1 cellular context compared by ENCODE assay signal in the genomic region with DNA sequence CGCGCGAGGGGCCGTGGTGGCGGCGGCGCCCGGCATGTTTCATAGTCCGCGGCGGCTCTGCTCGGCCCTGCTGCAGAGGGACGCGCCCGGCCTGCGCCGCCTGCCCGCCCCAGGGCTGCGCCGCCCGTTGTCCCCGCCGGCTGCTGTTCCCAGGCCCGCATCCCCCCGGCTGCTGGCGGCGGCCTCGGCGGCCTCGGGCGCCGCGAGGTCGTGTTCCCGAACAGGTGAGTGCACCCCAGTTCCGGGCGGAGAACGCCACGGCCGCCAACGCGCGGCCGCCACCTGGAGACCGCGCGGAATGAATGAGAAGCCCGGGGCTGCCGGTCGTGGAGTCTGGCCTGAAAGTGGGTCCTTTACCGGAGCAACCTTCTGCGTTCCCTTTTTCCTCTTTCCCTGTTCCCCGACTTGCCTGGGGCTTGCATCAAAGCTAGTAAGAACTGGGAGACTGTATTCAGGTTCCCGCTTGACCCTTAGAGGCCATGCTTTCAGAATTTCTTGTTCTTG.
TF ChIP-seq lines count a peak whose summit lies in the region.

No MANE protein-coding gene starts in this region.

TF ChIP-seq in HepG2, 621 proteins besides CTCF, POLR2A, EP300 and RAD21 (continued from another document and continues in another):
- TF ChIP-seq, protein P1, sequence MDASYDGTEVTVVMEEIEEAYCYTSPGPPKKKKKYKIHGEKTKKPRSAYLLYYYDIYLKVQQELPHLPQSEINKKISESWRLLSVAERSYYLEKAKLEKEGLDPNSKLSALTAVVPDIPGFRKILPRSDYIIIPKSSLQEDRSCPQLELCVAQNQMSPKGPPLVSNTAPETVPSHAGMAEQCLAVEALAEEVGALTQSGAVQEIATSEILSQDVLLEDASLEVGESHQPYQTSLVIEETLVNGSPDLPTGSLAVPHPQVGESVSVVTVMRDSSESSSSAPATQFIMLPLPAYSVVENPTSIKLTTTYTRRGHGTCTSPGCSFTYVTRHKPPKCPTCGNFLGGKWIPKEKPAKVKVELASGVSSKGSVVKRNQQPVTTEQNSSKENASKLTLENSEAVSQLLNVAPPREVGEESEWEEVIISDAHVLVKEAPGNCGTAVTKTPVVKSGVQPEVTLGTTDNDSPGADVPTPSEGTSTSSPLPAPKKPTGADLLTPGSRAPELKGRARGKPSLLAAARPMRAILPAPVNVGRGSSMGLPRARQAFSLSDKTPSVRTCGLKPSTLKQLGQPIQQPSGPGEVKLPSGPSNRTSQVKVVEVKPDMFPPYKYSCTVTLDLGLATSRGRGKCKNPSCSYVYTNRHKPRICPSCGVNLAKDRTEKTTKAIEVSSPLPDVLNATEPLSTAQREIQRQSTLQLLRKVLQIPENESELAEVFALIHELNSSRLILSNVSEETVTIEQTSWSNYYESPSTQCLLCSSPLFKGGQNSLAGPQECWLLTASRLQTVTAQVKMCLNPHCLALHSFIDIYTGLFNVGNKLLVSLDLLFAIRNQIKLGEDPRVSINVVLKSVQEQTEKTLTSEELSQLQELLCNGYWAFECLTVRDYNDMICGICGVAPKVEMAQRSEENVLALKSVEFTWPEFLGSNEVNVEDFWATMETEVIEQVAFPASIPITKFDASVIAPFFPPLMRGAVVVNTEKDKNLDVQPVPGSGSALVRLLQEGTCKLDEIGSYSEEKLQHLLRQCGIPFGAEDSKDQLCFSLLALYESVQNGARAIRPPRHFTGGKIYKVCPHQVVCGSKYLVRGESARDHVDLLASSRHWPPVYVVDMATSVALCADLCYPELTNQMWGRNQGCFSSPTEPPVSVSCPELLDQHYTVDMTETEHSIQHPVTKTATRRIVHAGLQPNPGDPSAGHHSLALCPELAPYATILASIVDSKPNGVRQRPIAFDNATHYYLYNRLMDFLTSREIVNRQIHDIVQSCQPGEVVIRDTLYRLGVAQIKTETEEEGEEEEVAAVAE (CRISPR knock-in tag; IDR thresholded peaks at IDR 0.05; ENCODE audit: borderline replicate concordance), result no peak
- no peak for TF ChIP-seq CENPT (CRISPR knock-in tag; IDR thresholded peaks at IDR 0.05; ENCODE audit: low read depth)
- TF ChIP-seq FOSL2 (CRISPR knock-in tag; IDR thresholded peaks at IDR 0.05), result no peak
- TF ChIP-seq ARNT (IDR thresholded peaks at IDR 0.05), result no peak
- no peak for TF ChIP-seq ZNF143 (CRISPR knock-in tag; IDR thresholded peaks at IDR 0.05)
- TF ChIP-seq ASH2L (IDR thresholded peaks at IDR 0.05; ENCODE audit: insufficient read length, low read depth, low read length), result peak; percentile 82
- no peak for TF ChIP-seq CC2D1A (CRISPR knock-in tag; IDR thresholded peaks at IDR 0.05)
- no peak for TF ChIP-seq JUN (CRISPR knock-in tag; IDR thresholded peaks at IDR 0.05)
- no peak for TF ChIP-seq KAT8 (CRISPR knock-in tag; IDR thresholded peaks at IDR 0.05)
- TF ChIP-seq ZNF44 (CRISPR knock-in tag; IDR thresholded peaks at IDR 0.05), result no peak
- TF ChIP-seq CHCHD3 (CRISPR knock-in tag; IDR thresholded peaks at IDR 0.05), result 0 out of 2 replicates have a peak, but pooled peaks have one; percentile 2
- TF ChIP-seq, protein P2, sequence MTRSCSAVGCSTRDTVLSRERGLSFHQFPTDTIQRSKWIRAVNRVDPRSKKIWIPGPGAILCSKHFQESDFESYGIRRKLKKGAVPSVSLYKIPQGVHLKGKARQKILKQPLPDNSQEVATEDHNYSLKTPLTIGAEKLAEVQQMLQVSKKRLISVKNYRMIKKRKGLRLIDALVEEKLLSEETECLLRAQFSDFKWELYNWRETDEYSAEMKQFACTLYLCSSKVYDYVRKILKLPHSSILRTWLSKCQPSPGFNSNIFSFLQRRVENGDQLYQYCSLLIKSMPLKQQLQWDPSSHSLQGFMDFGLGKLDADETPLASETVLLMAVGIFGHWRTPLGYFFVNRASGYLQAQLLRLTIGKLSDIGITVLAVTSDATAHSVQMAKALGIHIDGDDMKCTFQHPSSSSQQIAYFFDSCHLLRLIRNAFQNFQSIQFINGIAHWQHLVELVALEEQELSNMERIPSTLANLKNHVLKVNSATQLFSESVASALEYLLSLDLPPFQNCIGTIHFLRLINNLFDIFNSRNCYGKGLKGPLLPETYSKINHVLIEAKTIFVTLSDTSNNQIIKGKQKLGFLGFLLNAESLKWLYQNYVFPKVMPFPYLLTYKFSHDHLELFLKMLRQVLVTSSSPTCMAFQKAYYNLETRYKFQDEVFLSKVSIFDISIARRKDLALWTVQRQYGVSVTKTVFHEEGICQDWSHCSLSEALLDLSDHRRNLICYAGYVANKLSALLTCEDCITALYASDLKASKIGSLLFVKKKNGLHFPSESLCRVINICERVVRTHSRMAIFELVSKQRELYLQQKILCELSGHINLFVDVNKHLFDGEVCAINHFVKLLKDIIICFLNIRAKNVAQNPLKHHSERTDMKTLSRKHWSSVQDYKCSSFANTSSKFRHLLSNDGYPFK (CRISPR knock-in tag; IDR thresholded peaks at IDR 0.05; ENCODE audit: borderline replicate concordance), result no peak
- TF ChIP-seq, protein P3, sequence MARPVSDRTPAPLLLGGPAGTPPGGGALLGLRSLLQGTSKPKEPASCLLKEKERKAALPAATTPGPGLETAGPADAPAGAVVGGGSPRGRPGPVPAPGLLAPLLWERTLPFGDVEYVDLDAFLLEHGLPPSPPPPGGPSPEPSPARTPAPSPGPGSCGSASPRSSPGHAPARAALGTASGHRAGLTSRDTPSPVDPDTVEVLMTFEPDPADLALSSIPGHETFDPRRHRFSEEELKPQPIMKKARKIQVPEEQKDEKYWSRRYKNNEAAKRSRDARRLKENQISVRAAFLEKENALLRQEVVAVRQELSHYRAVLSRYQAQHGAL (CRISPR knock-in tag; IDR thresholded peaks at IDR 0.05; ENCODE audit: not compliant biosample characterization), result no peak
- TF ChIP-seq, protein P4, sequence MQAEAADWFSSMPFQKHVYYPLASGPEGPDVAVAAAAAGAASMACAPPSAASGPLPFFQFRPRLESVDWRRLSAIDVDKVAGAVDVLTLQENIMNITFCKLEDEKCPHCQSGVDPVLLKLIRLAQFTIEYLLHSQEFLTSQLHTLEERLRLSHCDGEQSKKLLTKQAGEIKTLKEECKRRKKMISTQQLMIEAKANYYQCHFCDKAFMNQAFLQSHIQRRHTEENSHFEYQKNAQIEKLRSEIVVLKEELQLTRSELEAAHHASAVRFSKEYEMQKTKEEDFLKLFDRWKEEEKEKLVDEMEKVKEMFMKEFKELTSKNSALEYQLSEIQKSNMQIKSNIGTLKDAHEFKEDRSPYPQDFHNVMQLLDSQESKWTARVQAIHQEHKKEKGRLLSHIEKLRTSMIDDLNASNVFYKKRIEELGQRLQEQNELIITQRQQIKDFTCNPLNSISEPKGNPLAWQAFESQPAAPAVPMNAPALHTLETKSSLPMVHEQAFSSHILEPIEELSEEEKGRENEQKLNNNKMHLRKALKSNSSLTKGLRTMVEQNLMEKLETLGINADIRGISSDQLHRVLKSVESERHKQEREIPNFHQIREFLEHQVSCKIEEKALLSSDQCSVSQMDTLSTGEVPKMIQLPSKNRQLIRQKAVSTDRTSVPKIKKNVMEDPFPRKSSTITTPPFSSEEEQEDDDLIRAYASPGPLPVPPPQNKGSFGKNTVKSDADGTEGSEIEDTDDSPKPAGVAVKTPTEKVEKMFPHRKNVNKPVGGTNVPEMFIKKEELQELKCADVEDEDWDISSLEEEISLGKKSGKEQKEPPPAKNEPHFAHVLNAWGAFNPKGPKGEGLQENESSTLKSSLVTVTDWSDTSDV (CRISPR knock-in tag; IDR thresholded peaks at IDR 0.05), result no peak
- no peak for TF ChIP-seq SAFB2 (CRISPR knock-in tag; IDR thresholded peaks at IDR 0.05; ENCODE audit: borderline replicate concordance, low read depth)
- TF ChIP-seq HOXA9 (CRISPR knock-in tag; IDR thresholded peaks at IDR 0.05; ENCODE audit: borderline replicate concordance), result no peak
- peak; percentile 42; the same call in 1 of the 2 replicates for TF ChIP-seq PRMT3 (CRISPR knock-in tag; IDR thresholded peaks at IDR 0.05; ENCODE audit: borderline replicate concordance, low read depth)
- TF ChIP-seq, protein P5, sequence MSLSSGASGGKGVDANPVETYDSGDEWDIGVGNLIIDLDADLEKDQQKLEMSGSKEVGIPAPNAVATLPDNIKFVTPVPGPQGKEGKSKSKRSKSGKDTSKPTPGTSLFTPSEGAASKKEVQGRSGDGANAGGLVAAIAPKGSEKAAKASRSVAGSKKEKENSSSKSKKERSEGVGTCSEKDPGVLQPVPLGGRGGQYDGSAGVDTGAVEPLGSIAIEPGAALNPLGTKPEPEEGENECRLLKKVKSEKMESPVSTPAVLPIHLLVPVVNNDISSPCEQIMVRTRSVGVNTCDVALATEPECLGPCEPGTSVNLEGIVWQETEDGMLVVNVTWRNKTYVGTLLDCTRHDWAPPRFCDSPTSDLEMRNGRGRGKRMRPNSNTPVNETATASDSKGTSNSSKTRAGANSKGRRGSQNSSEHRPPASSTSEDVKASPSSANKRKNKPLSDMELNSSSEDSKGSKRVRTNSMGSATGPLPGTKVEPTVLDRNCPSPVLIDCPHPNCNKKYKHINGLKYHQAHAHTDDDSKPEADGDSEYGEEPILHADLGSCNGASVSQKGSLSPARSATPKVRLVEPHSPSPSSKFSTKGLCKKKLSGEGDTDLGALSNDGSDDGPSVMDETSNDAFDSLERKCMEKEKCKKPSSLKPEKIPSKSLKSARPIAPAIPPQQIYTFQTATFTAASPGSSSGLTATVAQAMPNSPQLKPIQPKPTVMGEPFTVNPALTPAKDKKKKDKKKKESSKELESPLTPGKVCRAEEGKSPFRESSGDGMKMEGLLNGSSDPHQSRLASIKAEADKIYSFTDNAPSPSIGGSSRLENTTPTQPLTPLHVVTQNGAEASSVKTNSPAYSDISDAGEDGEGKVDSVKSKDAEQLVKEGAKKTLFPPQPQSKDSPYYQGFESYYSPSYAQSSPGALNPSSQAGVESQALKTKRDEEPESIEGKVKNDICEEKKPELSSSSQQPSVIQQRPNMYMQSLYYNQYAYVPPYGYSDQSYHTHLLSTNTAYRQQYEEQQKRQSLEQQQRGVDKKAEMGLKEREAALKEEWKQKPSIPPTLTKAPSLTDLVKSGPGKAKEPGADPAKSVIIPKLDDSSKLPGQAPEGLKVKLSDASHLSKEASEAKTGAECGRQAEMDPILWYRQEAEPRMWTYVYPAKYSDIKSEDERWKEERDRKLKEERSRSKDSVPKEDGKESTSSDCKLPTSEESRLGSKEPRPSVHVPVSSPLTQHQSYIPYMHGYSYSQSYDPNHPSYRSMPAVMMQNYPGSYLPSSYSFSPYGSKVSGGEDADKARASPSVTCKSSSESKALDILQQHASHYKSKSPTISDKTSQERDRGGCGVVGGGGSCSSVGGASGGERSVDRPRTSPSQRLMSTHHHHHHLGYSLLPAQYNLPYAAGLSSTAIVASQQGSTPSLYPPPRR (CRISPR knock-in tag; IDR thresholded peaks at IDR 0.05; ENCODE audit: borderline replicate concordance), result no peak
- TF ChIP-seq, protein P6, sequence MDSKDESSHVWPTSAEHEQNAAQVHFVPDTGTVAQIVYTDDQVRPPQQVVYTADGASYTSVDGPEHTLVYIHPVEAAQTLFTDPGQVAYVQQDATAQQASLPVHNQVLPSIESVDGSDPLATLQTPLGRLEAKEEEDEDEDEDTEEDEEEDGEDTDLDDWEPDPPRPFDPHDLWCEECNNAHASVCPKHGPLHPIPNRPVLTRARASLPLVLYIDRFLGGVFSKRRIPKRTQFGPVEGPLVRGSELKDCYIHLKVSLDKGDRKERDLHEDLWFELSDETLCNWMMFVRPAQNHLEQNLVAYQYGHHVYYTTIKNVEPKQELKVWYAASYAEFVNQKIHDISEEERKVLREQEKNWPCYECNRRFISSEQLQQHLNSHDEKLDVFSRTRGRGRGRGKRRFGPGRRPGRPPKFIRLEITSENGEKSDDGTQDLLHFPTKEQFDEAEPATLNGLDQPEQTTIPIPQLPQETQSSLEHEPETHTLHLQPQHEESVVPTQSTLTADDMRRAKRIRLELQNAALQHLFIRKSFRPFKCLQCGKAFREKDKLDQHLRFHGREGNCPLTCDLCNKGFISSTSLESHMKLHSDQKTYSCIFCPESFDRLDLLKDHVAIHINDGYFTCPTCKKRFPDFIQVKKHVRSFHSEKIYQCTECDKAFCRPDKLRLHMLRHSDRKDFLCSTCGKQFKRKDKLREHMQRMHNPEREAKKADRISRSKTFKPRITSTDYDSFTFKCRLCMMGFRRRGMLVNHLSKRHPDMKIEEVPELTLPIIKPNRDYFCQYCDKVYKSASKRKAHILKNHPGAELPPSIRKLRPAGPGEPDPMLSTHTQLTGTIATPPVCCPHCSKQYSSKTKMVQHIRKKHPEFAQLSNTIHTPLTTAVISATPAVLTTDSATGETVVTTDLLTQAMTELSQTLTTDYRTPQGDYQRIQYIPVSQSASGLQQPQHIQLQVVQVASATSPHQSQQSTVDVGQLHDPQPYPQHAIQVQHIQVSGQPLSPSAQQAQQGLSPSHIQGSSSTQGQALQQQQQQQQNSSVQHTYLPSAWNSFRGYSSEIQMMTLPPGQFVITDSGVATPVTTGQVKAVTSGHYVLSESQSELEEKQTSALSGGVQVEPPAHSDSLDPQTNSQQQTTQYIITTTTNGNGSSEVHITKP (CRISPR knock-in tag; IDR thresholded peaks at IDR 0.05; ENCODE audit: low read depth), result no peak
- no peak for TF ChIP-seq ZNF331 (CRISPR knock-in tag; IDR thresholded peaks at IDR 0.05)
- no peak for TF ChIP-seq ZNF629 (CRISPR knock-in tag; conservative IDR thresholded peaks at IDR 0.05)
- peak; percentile 72 for TF ChIP-seq ZFY (CRISPR knock-in tag; IDR thresholded peaks at IDR 0.05)
- TF ChIP-seq ARID2 (CRISPR knock-in tag; IDR thresholded peaks at IDR 0.05; ENCODE audit: borderline replicate concordance), result no peak
- TF ChIP-seq NR3C1 (CRISPR knock-in tag; IDR thresholded peaks at IDR 0.05), result no peak
- TF ChIP-seq MEIS1 (CRISPR knock-in tag; IDR thresholded peaks at IDR 0.05; ENCODE audit: borderline replicate concordance), result no peak
